10 cellular contexts compared by ENCODE assay signal in genomic region chr3:134334231-134334900, GRCh38. TPM values are rescaled to one million over a fixed set of nuclear protein-coding genes. Genes with fewer than 3 reads are reported as not detected.
DNase-seq lines count a peak whose midpoint lies in the region; ATAC-seq and TF ChIP-seq lines count a peak whose summit lies in the region.
"Had no signal": no experiment of that assay in that cellular context is flagged by ENCODE, and none has a peak within 500 bp of the region (broad histone marks: within the 10 kb centered on the region; RNA-seq: fewer than 3 reads in every experiment).

No MANE protein-coding gene starts in this region.

- H3K9ac ChIP-seq in HUES64 (ENCODE audit: low read depth, low read length) (no peak overlapping the region), mesendoderm (ENCODE audit: low read length) (peak overlapping the region; percentile 5)

- TF ChIP-seq CTCF in coronary artery (IDR thresholded peaks at IDR 0.05) (no peak), thoracic aorta (IDR thresholded peaks at IDR 0.05) (no peak)
- TF ChIP-seq CTCF in CD4-positive, alpha-beta T cell (IDR thresholded peaks at IDR 0.05): no peak

- peak overlapping the region; percentile 77 for H3K4ac ChIP-seq in mesendoderm (ENCODE audit: low read depth, low read length)

- CTCF ChIA-PET in CD4-positive, alpha-beta T cell (lab: Charles Lee): no interaction called here

- H3K9me3 ChIP-seq in HUES64 (ENCODE audit: insufficient read depth, low read depth, low read length) (no peaks in the 10 kb centered on the region), thoracic aorta (no peaks in the 10 kb centered on the region)
- H3K9me3 ChIP-seq in CD4-positive, alpha-beta T cell (ENCODE audit: control insufficient read depth, low read length): no peaks in the 10 kb centered on the region

- peak overlapping the region; percentile 84 for H2BK5ac ChIP-seq in mesendoderm (ENCODE audit: low read length)

- no peak overlapping the region for H3K4me3 Mint-ChIP-seq in activated naive CD8-positive, alpha-beta T cell treated with anti-CD3 and anti-CD28 coated beads, Interleukin-2, amount 50 U/mL, for 24 hours
- H3K4me3 Mint-ChIP-seq in CD4-positive, alpha-beta T cell: no peak overlapping the region
- H3K4me3 Mint-ChIP-seq: memory B cell had no signal

- H2AK5ac ChIP-seq in mesendoderm (ENCODE audit: low read length): peak overlapping the region; percentile 2

- H2BK120ac ChIP-seq in mesendoderm (ENCODE audit: low read depth, low read length): peak overlapping the region; percentile 82

- no peaks in the 10 kb centered on the region for H3K79me1 ChIP-seq in mesendoderm (ENCODE audit: low read length)

- H3K4me1 ChIP-seq in HUES64 (ENCODE audit: insufficient read depth, low read length): peaks cover 43% of the 10 kb centered on the region
- H3K4me1 ChIP-seq in mesendoderm (ENCODE audit: control insufficient read depth, low read depth, low read length): peaks cover 29% of the 10 kb centered on the region
- peaks cover 47 to 74% of the 10 kb centered on the region in 2 donors for H3K4me1 ChIP-seq in thoracic aorta (ENCODE audit: control insufficient read depth in 1 of 2, low read depth in 2 of 2)

- ATAC-seq in thoracic aorta (ENCODE audit: insufficient number of reproducible peaks, low FRiP score, low read depth) (peak; percentile 1), HG03135 (IDR thresholded peaks at IDR 0.05; ENCODE audit: unreplicated experiment) (no peak), HG02938 (IDR thresholded peaks at IDR 0.05; ENCODE audit: unreplicated experiment) (no peak)
- ATAC-seq in activated naive CD8-positive, alpha-beta T cell treated with anti-CD3 and anti-CD28 coated beads, Interleukin-2, amount 50 U/mL, for 24 hours: no peak
- no peak for ATAC-seq in CD4-positive, alpha-beta T cell (ENCODE audit: poor library complexity)

- POLR2A ChIA-PET in CD4-positive, alpha-beta T cell (lab: Charles Lee): no interaction called here

- H3K27ac ChIP-seq in HUES64 (ENCODE audit: low read depth, low read length) (peak overlapping the region; percentile 69), coronary artery (peak overlapping the region; percentile 85 to 96), mesendoderm (ENCODE audit: low read depth, low read length) (peak overlapping the region; percentile 77), thoracic aorta (peak overlapping the region; percentile 87)
- H3K27ac ChIP-seq in CD4-positive, alpha-beta T cell (ENCODE audit: low read depth, low read length): no peak overlapping the region

- H4K8ac ChIP-seq in mesendoderm (ENCODE audit: low read depth, low read length): no peak overlapping the region

- 84% methylated on average over 3 of the region's 3 CpGs for WGBS in HUES64
- no CpG with 5 or more reads among the region's 3 CpGs for WGBS in mesendoderm (ENCODE audit: extremely low coverage, insufficient coverage, low lambda C conversion rate)

- H3K4me1 Mint-ChIP-seq in activated naive CD8-positive, alpha-beta T cell treated with anti-CD3 and anti-CD28 coated beads, Interleukin-2, amount 50 U/mL, for 24 hours: peaks cover 2% of the 10 kb centered on the region
- H3K4me1 Mint-ChIP-seq in CD4-positive, alpha-beta T cell (ENCODE audit: low read depth): no peaks in the 10 kb centered on the region
- H3K4me1 Mint-ChIP-seq: memory B cell had no signal

- intact Hi-C loops in CD4-positive, alpha-beta T cell (cut with DNase I, micrococcal nuclease): no loop called here

- no peaks in the 10 kb centered on the region for H3K9me3 Mint-ChIP-seq in activated naive CD8-positive, alpha-beta T cell treated with anti-CD3 and anti-CD28 coated beads, Interleukin-2, amount 50 U/mL, for 24 hours
- no peaks in the 10 kb centered on the region for H3K9me3 Mint-ChIP-seq in CD4-positive, alpha-beta T cell
- H3K9me3 Mint-ChIP-seq: memory B cell had no signal

- peak overlapping the region; percentile 82 for H3K56ac ChIP-seq in mesendoderm (ENCODE audit: low read length)

- H4K5ac ChIP-seq in mesendoderm (ENCODE audit: low read length): no peak overlapping the region

- H3K36me3 ChIP-seq in HUES64 (ENCODE audit: insufficient read depth, low read length) (no peaks in the 10 kb centered on the region), mesendoderm (ENCODE audit: control insufficient read depth, insufficient read depth, low read length) (no peaks in the 10 kb centered on the region), thoracic aorta (no peaks in the 10 kb centered on the region)

- H3K4me2 ChIP-seq in mesendoderm (ENCODE audit: low read length): no peak overlapping the region

- DNase-seq in coronary artery (ENCODE audit: low spot score) (peak; percentile 85), mesendoderm (peak; percentile 62), thoracic aorta (ENCODE audit: low spot score) (no peak)
- DNase-seq in activated naive CD8-positive, alpha-beta T cell treated with anti-CD3 and anti-CD28 coated beads, Interleukin-2, amount 50 U/mL, for 24 hours: no peak
- DNase-seq in CD4-positive, alpha-beta T cell: no peak
- DNase-seq: stimulated activated CD4-positive, alpha-beta T cell treated with anti-CD3 and anti-CD28 coated beads, Interleukin-4, amount 100 ng/mL, for 1 hour had no signal

- no peaks in the 10 kb centered on the region for H3K27me3 Mint-ChIP-seq in activated naive CD8-positive, alpha-beta T cell treated with anti-CD3 and anti-CD28 coated beads, Interleukin-2, amount 50 U/mL, for 24 hours
- no peaks in the 10 kb centered on the region for H3K27me3 Mint-ChIP-seq in CD4-positive, alpha-beta T cell

- H3K27ac Mint-ChIP-seq in activated naive CD8-positive, alpha-beta T cell treated with anti-CD3 and anti-CD28 coated beads, Interleukin-2, amount 50 U/mL, for 24 hours: no peak overlapping the region
- no peak overlapping the region for H3K27ac Mint-ChIP-seq in CD4-positive, alpha-beta T cell
- H3K27ac Mint-ChIP-seq: memory B cell had no signal

- H2BK15ac ChIP-seq in mesendoderm (replicated peaks; ENCODE audit: low read depth): no peak overlapping the region

- peak overlapping the region; percentile 90 for H3K23ac ChIP-seq in mesendoderm (ENCODE audit: low read length)

- H3K4me3 ChIP-seq in HUES64 (ENCODE audit: low read length) (no peak overlapping the region), coronary artery (no peak overlapping the region), mesendoderm (ENCODE audit: low read length) (no peak overlapping the region), thoracic aorta (no peak overlapping the region)

- H3K18ac ChIP-seq in mesendoderm (ENCODE audit: low read length): peak overlapping the region; percentile 69

- no peaks in the 10 kb centered on the region for H3K79me2 ChIP-seq in mesendoderm (ENCODE audit: control insufficient read depth, insufficient read depth, low read length)

- no peaks in the 10 kb centered on the region for H3K36me3 Mint-ChIP-seq in activated naive CD8-positive, alpha-beta T cell treated with anti-CD3 and anti-CD28 coated beads, Interleukin-2, amount 50 U/mL, for 24 hours (ENCODE audit: low read depth)
- no peaks in the 10 kb centered on the region for H3K36me3 Mint-ChIP-seq in CD4-positive, alpha-beta T cell (ENCODE audit: low read depth)
- H3K36me3 Mint-ChIP-seq: memory B cell had no signal

- H3K27me3 ChIP-seq in HUES64 (ENCODE audit: insufficient read depth, low read length) (no peaks in the 10 kb centered on the region), mesendoderm (ENCODE audit: insufficient read depth, low read length, poor library complexity) (no peaks in the 10 kb centered on the region), thoracic aorta (replicated peaks; ENCODE audit: insufficient read depth) (no peaks in the 10 kb centered on the region)
- H3K27me3 ChIP-seq in CD4-positive, alpha-beta T cell (ENCODE audit: control insufficient read depth, insufficient read depth, low read length): no peaks in the 10 kb centered on the region

RNA-seq across cellular contexts. Expression of gene AMOTL2, which starts 39.9 kb away (rescaled TPM):
- polyA plus RNA-seq in HUES64 (2013, experiment 1 of 2): 32.8 TPM
- 42.5 TPM for polyA plus RNA-seq in HUES64 (2013, experiment 2 of 2)
- polyA plus RNA-seq in mesendoderm (2013, experiment 1 of 2): 110 TPM
- polyA plus RNA-seq in mesendoderm (2013, experiment 2 of 2): 105 TPM
- total RNA-seq in thoracic aorta: 100 to 1,000 TPM in 1 of 2 donors, 10 to 100 TPM in 1; 62.4 to 161 TPM
- not detected for total RNA-seq in CD4-positive, alpha-beta T cell

Comparison
In these comparisons a context has a peak if more than half of its experiments do, and no peak if none do; other contexts are left out.
1. DNase-seq: peak in coronary artery (single experiment) and mesendoderm (single experiment); none in thoracic aorta (single experiment), activated naive CD8-positive, alpha-beta T cell treated with anti-CD3 and anti-CD28 coated beads, Interleukin-2, amount 50 U/mL, for 24 hours (single experiment) and CD4-positive, alpha-beta T cell (0 of 10).
2. RNA of gene AMOTL2, which starts 39.9 kb away (total RNA-seq): 62.4 to 161 TPM in thoracic aorta; not detected in CD4-positive, alpha-beta T cell; every median in the first group is over 10 times any median in the second.